23 cellular contexts compared by ENCODE assay signal in genomic region chr19:10283786-10284540, GRCh38. TPM values are rescaled to one million over a fixed set of nuclear protein-coding genes. Genes with fewer than 3 reads are reported as not detected.
"Had no signal": no experiment of that assay in that cellular context is flagged by ENCODE, and none has a peak within 500 bp of the region (broad histone marks: within the 10 kb centered on the region; RNA-seq: fewer than 3 reads in every experiment).

No MANE protein-coding gene starts in this region.

- H3K36me3 Mint-ChIP-seq: neural progenitor cell had no signal

- H3K4me3 Mint-ChIP-seq: activated CD8-positive, alpha-beta T cell treated with anti-CD3 and anti-CD28 coated beads for 36 hours; activated naive CD4-positive, alpha-beta T cell treated with anti-CD3 and anti-CD28 coated beads, Interleukin-2, amount 50 U/mL, for 24 hours; naive thymus-derived CD4-positive, alpha-beta T cell; neural progenitor cell; stimulated activated naive CD8-positive, alpha-beta T cell treated with anti-CD3 and anti-CD28 coated beads, Interleukin-15, Interleukin-2, amounts not matched to agents 100 ng/mL and 50 ng/mL, for 24 hours had no signal

- ATAC-seq: activated CD8-positive, alpha-beta T cell treated with anti-CD3 and anti-CD28 coated beads for 36 hours; left ventricle myocardium superior; naive thymus-derived CD4-positive, alpha-beta T cell; right cardiac atrium had no signal

- DNase-seq: activated CD4-positive, alpha-beta T cell treated with anti-CD3 and anti-CD28 coated beads for 48 hours; activated CD4-positive, CD25-positive, alpha-beta regulatory T cell; activated CD8-positive, alpha-beta T cell treated with anti-CD3 and anti-CD28 coated beads for 36 hours; activated T-cell treated with anti-CD3 and anti-CD28 coated beads, Interleukin-2, amount 50 U/mL, for 1 hour; foreskin melanocyte; glutamatergic neuron; kidney glomerular epithelial cell; left ventricle myocardium superior; mesendoderm; naive thymus-derived CD4-positive, alpha-beta T cell; ovary; psoas muscle; right cardiac atrium; T-helper 9 cell had no signal

- H3K9me3 ChIP-seq: ascending aorta, ovary, psoas muscle, tibial nerve, vagina had no signal

- H3K27me3 ChIP-seq: ovary had no signal

- H3K9me3 Mint-ChIP-seq: activated CD8-positive, alpha-beta T cell treated with anti-CD3 and anti-CD28 coated beads for 36 hours; activated naive CD4-positive, alpha-beta T cell treated with anti-CD3 and anti-CD28 coated beads, Interleukin-2, amount 50 U/mL, for 24 hours; naive thymus-derived CD4-positive, alpha-beta T cell; stimulated activated naive CD8-positive, alpha-beta T cell treated with anti-CD3 and anti-CD28 coated beads, Interleukin-15, Interleukin-2, amounts not matched to agents 100 ng/mL and 50 ng/mL, for 24 hours had no signal

- H3K4me2 ChIP-seq: neural progenitor cell had no signal

- H3K9ac ChIP-seq: neural progenitor cell had no signal

- H3K4me3 ChIP-seq: ascending aorta, coronary artery, neural progenitor cell, ovary, psoas muscle, skin epidermis, tibial nerve, vagina had no signal

- H3K36me3 ChIP-seq: neural progenitor cell, ovary had no signal

- H3K27ac Mint-ChIP-seq: activated CD8-positive, alpha-beta T cell treated with anti-CD3 and anti-CD28 coated beads for 36 hours; activated naive CD4-positive, alpha-beta T cell treated with anti-CD3 and anti-CD28 coated beads, Interleukin-2, amount 50 U/mL, for 24 hours; naive thymus-derived CD4-positive, alpha-beta T cell; neural progenitor cell; stimulated activated naive CD8-positive, alpha-beta T cell treated with anti-CD3 and anti-CD28 coated beads, Interleukin-15, Interleukin-2, amounts not matched to agents 100 ng/mL and 50 ng/mL, for 24 hours had no signal

- H2AFZ ChIP-seq: neural progenitor cell had no signal

- H3K27ac ChIP-seq: ascending aorta, coronary artery, neural progenitor cell, ovary, psoas muscle, skin epidermis, tibial nerve, vagina had no signal

RNA-seq across cellular contexts. Expression of gene ICAM4, which starts 2.8 kb away (rescaled TPM):
- total RNA-seq: ascending aorta, epithelial cell of proximal tubule, vagina had no signal

RNA-seq across cellular contexts. Expression of gene ICAM5, which starts 5.8 kb away (rescaled TPM):
- total RNA-seq: epithelial cell of proximal tubule had no signal
- polyA plus RNA-seq: naive thymus-derived CD4-positive, alpha-beta T cell had no signal

RNA-seq across cellular contexts. Expression of gene ZGLP1, which starts 25.7 kb away (rescaled TPM):
- total RNA-seq: ascending aorta had no signal
